Comparison of ENCODE assay signal across 27 cellular contexts in the genomic region with DNA sequence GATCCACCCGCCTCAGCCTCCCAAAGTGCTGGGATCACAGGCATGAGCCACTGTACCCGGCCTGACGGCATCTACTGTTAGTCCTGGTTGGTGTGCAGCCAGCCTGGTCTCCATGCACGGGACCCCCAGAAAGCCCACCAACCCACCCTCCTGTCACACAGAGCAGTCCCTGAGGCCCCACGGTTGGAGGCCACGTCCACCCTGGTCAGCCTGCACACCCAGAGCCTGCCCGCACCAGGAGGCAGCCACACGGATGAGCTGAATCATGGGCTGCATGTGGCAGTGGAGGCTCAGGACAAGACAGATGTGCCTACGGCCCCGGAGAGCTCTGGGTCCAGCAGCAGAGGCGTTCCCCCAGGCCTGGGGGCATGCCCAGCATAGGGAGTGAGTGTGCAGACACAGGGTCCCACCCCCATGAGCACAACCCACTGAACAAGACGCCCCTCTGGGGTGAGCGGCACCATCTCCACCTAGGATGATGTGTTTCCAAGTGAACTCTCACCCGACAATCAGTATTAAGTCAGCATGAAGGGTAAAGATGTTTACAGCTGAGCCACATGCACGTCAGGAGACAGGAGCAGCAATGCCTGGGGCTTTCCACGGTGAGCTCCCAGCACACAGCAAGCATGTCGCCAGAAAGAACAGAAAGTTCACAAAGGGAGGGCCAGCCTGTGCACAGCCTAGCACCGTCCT.
DNase-seq lines count a peak whose midpoint lies in the region; ATAC-seq, FAIRE-seq and TF ChIP-seq lines count a peak whose summit lies in the region.
"Had no signal": no experiment of that assay in that cellular context is flagged by ENCODE, and none has a peak within 500 bp of the region (broad histone marks: within the 10 kb centered on the region; RNA-seq: fewer than 3 reads in every experiment).

No MANE protein-coding gene starts in this region.

- no peak overlapping the region for H2AFZ ChIP-seq in OCI-LY3 (ENCODE audit: low read depth, low read length)

- no peaks in the 10 kb centered on the region for H3K36me3 ChIP-seq in CD4-positive, CD25-positive, alpha-beta regulatory T cell (ENCODE audit: control insufficient read depth, insufficient read depth, low read length)
- H3K36me3 ChIP-seq in OCI-LY3 (replicated peaks; ENCODE audit: low read depth, low read length) (no peaks in the 10 kb centered on the region), kidney (ENCODE audit: control insufficient read depth in 1 of 2, insufficient read depth in 2 of 2, low read length in 2 of 2) (peaks cover 2 to 8% of the 10 kb centered on the region in 2 donors)
- H3K36me3 ChIP-seq: cardiac muscle cell, SJSA1 had no signal

- H3K27me3 ChIP-seq in CD4-positive, CD25-positive, alpha-beta regulatory T cell (ENCODE audit: control insufficient read depth, insufficient read depth, low read length), result no peaks in the 10 kb centered on the region
- peaks cover 31% of the 10 kb centered on the region for H3K27me3 ChIP-seq in OCI-LY3 (ENCODE audit: low read depth, low read length)

- H3K4me1 ChIP-seq in CD4-positive, CD25-positive, alpha-beta regulatory T cell (ENCODE audit: control insufficient read depth, insufficient read depth, low read length, poor library complexity, severe bottlenecking), result peaks cover 11% of the 10 kb centered on the region
- H3K4me1 ChIP-seq in OCI-LY3 (ENCODE audit: low read length) (peaks cover 12% of the 10 kb centered on the region; the same call in 1 of the 2 replicates), kidney (ENCODE audit: control insufficient read depth in 1 of 2, insufficient read depth in 1 of 2, low read depth in 1 of 2, low read length in 2 of 2) (peaks cover 0 to 11% of the 10 kb centered on the region in 2 donors)

- H3K27me3 Mint-ChIP-seq in CD4-positive, CD25-positive, alpha-beta regulatory T cell, result peaks cover 8% of the 10 kb centered on the region
- peaks cover 0 to 2% of the 10 kb centered on the region in 2 donors for H3K27me3 Mint-ChIP-seq in T-cell

- no peak overlapping the region for H3K9ac ChIP-seq in OCI-LY3 (ENCODE audit: low read length)
- no peak overlapping the region for H3K9ac ChIP-seq in kidney (ENCODE audit: low read length in 2 of 2)

- no peak overlapping the region for H3K27ac ChIP-seq in CD4-positive, CD25-positive, alpha-beta regulatory T cell (ENCODE audit: insufficient read depth, low read length, poor library complexity, severe bottlenecking)
- no peak overlapping the region for H3K27ac ChIP-seq in OCI-LY3 (ENCODE audit: low read length)
- H3K27ac ChIP-seq in kidney (ENCODE audit: low read depth in 2 of 2, low read length in 2 of 2), result peak overlapping the region; percentile 29 to 37
- H3K27ac ChIP-seq: C4-2B, cardiac muscle cell, dorsolateral prefrontal cortex, epithelial cell of prostate, left ventricle myocardium inferior, SJSA1 had no signal

- CTCF ChIA-PET in T-cell (lab: Charles Lee), result no interaction called here

- no peak overlapping the region for H3K4me3 Mint-ChIP-seq in CD4-positive, CD25-positive, alpha-beta regulatory T cell
- no peak overlapping the region for H3K4me3 Mint-ChIP-seq in T-cell
- H3K4me3 Mint-ChIP-seq: activated CD4-positive, alpha-beta T cell treated with anti-CD3 and anti-CD28 coated beads for 36 hours; activated naive CD4-positive, alpha-beta T cell treated with anti-CD3 and anti-CD28 coated beads, Interleukin-2, amount 10 ng/mL, durations not matched to agents 7 days and 5 days; activated T-cell treated with anti-CD3 and anti-CD28 coated beads, Interleukin-2, amount 50 U/mL, for 72 hours; HFFc6; T-helper 1 cell treated with Interleukin-12 subunit alpha and Interleukin-12 subunit beta and Interleukin-4 antibody, amounts not matched to agents 30 μg/mL and 1 μg/mL, for 36 hours had no signal

- peaks cover 4 to 23% (median 5%) of the 10 kb centered on the region in 4 donors for H3K4me1 Mint-ChIP-seq in CD4-positive, CD25-positive, alpha-beta regulatory T cell
- peaks cover 17 to 24% (median 22%) of the 10 kb centered on the region in 3 donors for H3K4me1 Mint-ChIP-seq in T-cell

- H3K36me3 Mint-ChIP-seq in CD4-positive, CD25-positive, alpha-beta regulatory T cell, result peaks cover 13% of the 10 kb centered on the region
- peaks cover 12% of the 10 kb centered on the region for H3K36me3 Mint-ChIP-seq in T-cell
- H3K36me3 Mint-ChIP-seq: activated naive CD4-positive, alpha-beta T cell treated with anti-CD3 and anti-CD28 coated beads, Interleukin-2, amount 10 ng/mL, durations not matched to agents 7 days and 5 days had no signal

- intact Hi-C loops in kidney (cut with DNase I), result no loop called here

- FAIRE-seq in kidney (lab: Jason Lieb, UNC), result no peak
- FAIRE-seq: HTR-8/SVneo had no signal

- no peak overlapping the region for H3K4me3 ChIP-seq in CD4-positive, CD25-positive, alpha-beta regulatory T cell (ENCODE audit: low read depth, low read length)
- H3K4me3 ChIP-seq in OCI-LY3 (ENCODE audit: low read length) (no peak overlapping the region), kidney (ENCODE audit: low read length in 2 of 2) (no peak overlapping the region)
- H3K4me3 ChIP-seq: cardiac muscle cell, dorsolateral prefrontal cortex, left ventricle myocardium inferior, SJSA1 had no signal

- no peak for ATAC-seq in CD4-positive, CD25-positive, alpha-beta regulatory T cell (ENCODE audit: low read depth in 2 of 2)
- ATAC-seq in HG03097 (IDR thresholded peaks at IDR 0.05; ENCODE audit: low FRiP score, unreplicated experiment) (no peak), T-cell (replicated peaks in 1 of 4) (no peak), HG03039 (IDR thresholded peaks at IDR 0.05; ENCODE audit: unreplicated experiment) (no peak)
- ATAC-seq: activated CD4-positive, alpha-beta T cell treated with anti-CD3 and anti-CD28 coated beads for 36 hours; activated T-cell treated with anti-CD3 and anti-CD28 coated beads, Interleukin-2, amount 50 U/mL, for 72 hours had no signal

- H3K4me2 ChIP-seq in OCI-LY3 (ENCODE audit: low read length), result peak overlapping the region; percentile 42

- no peaks in the 10 kb centered on the region for H4K20me1 ChIP-seq in OCI-LY3 (ENCODE audit: insufficient read depth, low read length)

- H3K9me3 ChIP-seq in CD4-positive, CD25-positive, alpha-beta regulatory T cell (ENCODE audit: control insufficient read depth in 2 of 2, low read length in 2 of 2), result no peaks in the 10 kb centered on the region
- H3K9me3 ChIP-seq in OCI-LY3 (ENCODE audit: insufficient read depth, low read length) (no peaks in the 10 kb centered on the region), kidney (ENCODE audit: control insufficient read depth in 1 of 2, low read length in 2 of 2) (no peaks in the 10 kb centered on the region)
- H3K9me3 ChIP-seq: left ventricle myocardium inferior, SJSA1 had no signal

- POLR2A ChIA-PET in T-cell (lab: Charles Lee), result no interaction called here

- H3K27ac Mint-ChIP-seq in CD4-positive, CD25-positive, alpha-beta regulatory T cell, result peak overlapping the region; percentile 46 to 60 (median 56)
- H3K27ac Mint-ChIP-seq in T-cell, result peak overlapping the region in 1 of 2 donors; percentile 22
- H3K27ac Mint-ChIP-seq: activated CD4-positive, alpha-beta T cell treated with anti-CD3 and anti-CD28 coated beads for 36 hours; activated naive CD4-positive, alpha-beta T cell treated with anti-CD3 and anti-CD28 coated beads, Interleukin-2, amount 10 ng/mL, durations not matched to agents 7 days and 5 days; activated T-cell treated with anti-CD3 and anti-CD28 coated beads, Interleukin-2, amount 50 U/mL, for 72 hours; HFFc6; T-helper 1 cell treated with Interleukin-12 subunit alpha and Interleukin-12 subunit beta and Interleukin-4 antibody, amounts not matched to agents 30 μg/mL and 1 μg/mL, for 36 hours had no signal

- no peak for DNase-seq in CD4-positive, CD25-positive, alpha-beta regulatory T cell
- DNase-seq in kidney (peak; percentile 66), renal cortical epithelial cell (ENCODE audit: low read depth) (peak; percentile 42), dedifferentiated amniotic fluid mesenchymal stem cell (ENCODE audit: extremely low spot score) (no peak), T-cell (no peak)
- DNase-seq: activated CD4-positive, alpha-beta T cell treated with anti-CD3 and anti-CD28 coated beads for 36 hours; activated naive CD4-positive, alpha-beta T cell treated with anti-CD3 and anti-CD28 coated beads, Interleukin-2, amount 10 ng/mL, durations not matched to agents 7 days and 5 days; activated T-cell treated with anti-CD3 and anti-CD28 coated beads, Interleukin-2, amount 50 U/mL, for 72 hours; foreskin fibroblast; HFFc6; left ventricle myocardium inferior; NCI-H1105 treated with DMSO at 0.1 percent for 48 hours; NCI-H2107; NCI-H446 treated with DMSO at 0.1 percent for 48 hours; occipital lobe; right cardiac atrium; stimulated activated CD4-positive, alpha-beta T cell treated with anti-CD3 and anti-CD28 coated beads, Interleukin-12 subunit alpha, Interleukin-12 subunit beta, amount 100 ng/mL, for 4 hours had no signal

- H3K9me3 Mint-ChIP-seq in CD4-positive, CD25-positive, alpha-beta regulatory T cell, result peaks cover 0 to 2% (median 0%) of the 10 kb centered on the region in 7 donors
- H3K9me3 Mint-ChIP-seq in T-cell, result no peaks in the 10 kb centered on the region
- H3K9me3 Mint-ChIP-seq: activated naive CD4-positive, alpha-beta T cell treated with anti-CD3 and anti-CD28 coated beads, Interleukin-2, amount 10 ng/mL, durations not matched to agents 7 days and 5 days; activated T-cell treated with anti-CD3 and anti-CD28 coated beads, Interleukin-2, amount 50 U/mL, for 72 hours; T-helper 1 cell treated with Interleukin-12 subunit alpha and Interleukin-12 subunit beta and Interleukin-4 antibody, amounts not matched to agents 30 μg/mL and 1 μg/mL, for 36 hours had no signal

- no peaks in the 10 kb centered on the region for H3K79me2 ChIP-seq in OCI-LY3 (ENCODE audit: low read length)

- TF ChIP-seq CTCF in OCI-LY3 (IDR thresholded peaks at IDR 0.05; ENCODE audit: low read depth, low read length), result no peak
- TF ChIP-seq CTCF in kidney (IDR thresholded peaks at IDR 0.05; ENCODE audit: borderline replicate concordance, extremely low read depth, insufficient read depth), result no peak

Comparison
In these comparisons a context has a peak if more than half of its experiments do, and no peak if none do; other contexts are left out.
1. DNase-seq: peak in kidney (single experiment) and renal cortical epithelial cell (single experiment); none in CD4-positive, CD25-positive, alpha-beta regulatory T cell (0 of 3), dedifferentiated amniotic fluid mesenchymal stem cell (single experiment) and T-cell (0 of 34).
2. H3K27ac ChIP-seq: peak in kidney (2 of 2); none in CD4-positive, CD25-positive, alpha-beta regulatory T cell (single experiment) and OCI-LY3 (single experiment).